ENCODE assay signal across 19 cellular contexts in genomic region chr9:123003467-123003866, GRCh38. TPM values are rescaled to one million over a fixed set of nuclear protein-coding genes. Genes with fewer than 3 reads are reported as not detected.
DNase-seq lines count a peak whose midpoint lies in the region; ATAC-seq and TF ChIP-seq lines count a peak whose summit lies in the region.
"Had no signal": no experiment of that assay in that cellular context is flagged by ENCODE, and none has a peak within 500 bp of the region (broad histone marks: within the 10 kb centered on the region; RNA-seq: fewer than 3 reads in every experiment).

No MANE protein-coding gene starts in this region.

- H3K4me3 ChIP-seq in fibroblast of lung (replicated peaks in 1 of 4; ENCODE audit: control extremely low read depth in 1 of 4, insufficient read depth in 1 of 4, low read depth in 3 of 4, low read length in 4 of 4), result no peak overlapping the region
- H3K4me3 ChIP-seq in sigmoid colon, result no peak overlapping the region
- H3K4me3 ChIP-seq: BLaER1, upper lobe of left lung had no signal

- peaks cover 4% of the 10 kb centered on the region for H3K4me1 ChIP-seq in fibroblast of lung (ENCODE audit: control insufficient read depth, extremely low read depth, insufficient read depth, low read length)
- peaks cover 0 to 24% (median 19%) of the 10 kb centered on the region in 4 donors for H3K4me1 ChIP-seq in sigmoid colon
- H3K4me1 ChIP-seq: BLaER1 had no signal

- H3K36me3 ChIP-seq in fibroblast of lung (ENCODE audit: control insufficient read depth, insufficient read depth, low read length) (no peaks in the 10 kb centered on the region), sigmoid colon (peaks cover 0 to 53% (median 5%) of the 10 kb centered on the region in 4 donors)

- H3K9me3 ChIP-seq in fibroblast of lung (ENCODE audit: control insufficient read depth, insufficient read depth, low read depth, low read length), result no peaks in the 10 kb centered on the region
- no peaks in the 10 kb centered on the region for H3K9me3 ChIP-seq in sigmoid colon
- H3K9me3 ChIP-seq: BLaER1, upper lobe of left lung had no signal

- DNase-seq in EL (peak; percentile 5), fibroblast of lung (ENCODE audit: low read depth in 2 of 2) (peak; percentile 52 to 57), sigmoid colon (no peak), GM13977 (ENCODE audit: low spot score) (no peak), hypothalamus (lab: John Stamatoyannopoulos, UW) (no peak)
- DNase-seq: activated CD8-positive, alpha-beta memory T cell treated with anti-CD3 and anti-CD28 coated beads, Interleukin-2, amount 50 U/mL, for 4 hours; activated naive CD4-positive, alpha-beta T cell treated with anti-CD3 and anti-CD28 coated beads for 36 hours; left colon; MV-4-11; naive thymus-derived CD8-positive, alpha-beta T cell; NCI-H2081; NCI-H69; upper lobe of left lung had no signal

- no peak overlapping the region for H3K9ac ChIP-seq in fibroblast of lung (ENCODE audit: insufficient read depth, low read length)
- H3K9ac ChIP-seq: BLaER1 had no signal

- ATAC-seq in SK-N-SH treated with all-trans-retinoic acid at 6 μM for 48 hours (peak; percentile 70), GM21390 (IDR thresholded peaks at IDR 0.05; ENCODE audit: unreplicated experiment) (no peak), HG03469 (IDR thresholded peaks at IDR 0.05; ENCODE audit: unreplicated experiment) (no peak)
- ATAC-seq: activated CD4-positive, CD25-positive, alpha-beta regulatory T cell treated with anti-CD3 and anti-CD28 coated beads, Interleukin-2, amount 50 U/mL, for 24 hours; left colon; naive thymus-derived CD8-positive, alpha-beta T cell; Panc1 had no signal

- H3K27me3 ChIP-seq in fibroblast of lung (ENCODE audit: control insufficient read depth, insufficient read depth, low read length) (no peaks in the 10 kb centered on the region), sigmoid colon (no peaks in the 10 kb centered on the region)
- H3K27me3 ChIP-seq: BLaER1, upper lobe of left lung had no signal

- in situ Hi-C loops in GM13977 (cut with MboI; ENCODE audit: low pct_unique_long_range_greater_than_20kb, low sequenced_read_pairs, unreplicated experiment), result no loop called here

- no peaks in the 10 kb centered on the region for H4K20me1 ChIP-seq in fibroblast of lung (ENCODE audit: control insufficient read depth, extremely low read depth, insufficient read depth, low read length)
- H4K20me1 ChIP-seq: BLaER1 had no signal

- H3K27ac ChIP-seq in fibroblast of lung (ENCODE audit: insufficient read depth, low read length), result no peak overlapping the region
- H3K27ac ChIP-seq in sigmoid colon, result peak overlapping the region; percentile 59 to 65 (median 62)
- H3K27ac ChIP-seq: BLaER1, upper lobe of left lung had no signal

- H2AFZ ChIP-seq in fibroblast of lung (ENCODE audit: low read length), result no peak overlapping the region

- 96% methylated on average over 2 of the region's 2 CpGs for WGBS in sigmoid colon, 2 donors

- no peak for TF ChIP-seq POLR2A in sigmoid colon (IDR thresholded peaks at IDR 0.05)

- H3K4me2 ChIP-seq in fibroblast of lung (ENCODE audit: extremely low read depth, insufficient read depth, low read length), result no peak overlapping the region
- H3K4me2 ChIP-seq: BLaER1 had no signal

- no peak for TF ChIP-seq CTCF in fibroblast of lung (conservative IDR thresholded peaks at IDR 0.05 in 1 of 2, IDR thresholded peaks at IDR 0.05 in 1 of 2; ENCODE audit: low read depth in 1 of 2, low read length in 2 of 2)
- no peak for TF ChIP-seq CTCF in sigmoid colon (IDR thresholded peaks at IDR 0.05)
- no peak for TF ChIP-seq CTCF in GM13977 (IDR thresholded peaks at IDR 0.05; ENCODE audit: extremely low read depth, insufficient read depth, missing control alignments)

- H3K79me2 ChIP-seq in fibroblast of lung (ENCODE audit: control insufficient read depth, insufficient read depth, low read length), result no peaks in the 10 kb centered on the region

- intact Hi-C loops in sigmoid colon (cut with DNase I), result no loop called here

- TF ChIP-seq EP300 in sigmoid colon (IDR thresholded peaks at IDR 0.05), result no peak

TF ChIP-seq in SK-N-SH treated with all-trans-retinoic acid at 6 μM for 48 hours, 23 proteins besides CTCF, POLR2A, EP300 and RAD21:
- peak; percentile 30; the same call in 1 of the 2 replicates for TF ChIP-seq ISL1 (CRISPR knock-in tag; IDR thresholded peaks at IDR 0.05)
- no peak for TF ChIP-seq SNAI2 (CRISPR knock-in tag; IDR thresholded peaks at IDR 0.05)
- no peak for TF ChIP-seq ARNTL (CRISPR knock-in tag; IDR thresholded peaks at IDR 0.05; ENCODE audit: borderline replicate concordance, low read depth)
- TF ChIP-seq RARB (CRISPR knock-in tag; IDR thresholded peaks at IDR 0.05), result no peak
- TF ChIP-seq CSDC2 (CRISPR knock-in tag; IDR thresholded peaks at IDR 0.05), result no peak
- TF ChIP-seq ESRRG (CRISPR knock-in tag; IDR thresholded peaks at IDR 0.05), result no peak

RNA-seq across cellular contexts. Expression of gene GPR21, which starts 30.0 kb away (rescaled TPM):
- 0.66 and 1.0 TPM in 2 replicates for total RNA-seq in fibroblast of lung
- polyA plus RNA-seq in fibroblast of lung, result 1.2 TPM in 1 of 2 replicates, not detected in the other
- polyA plus RNA-seq in fibroblast of lung (2012), result not detected in 2 replicates
- 1.5 and 5.7 TPM in 2 replicates for polyA minus RNA-seq in fibroblast of lung (ENCODE audit: low replicate concordance)
- total RNA-seq in sigmoid colon, result 1 to 10 TPM in 3 of 4 donors, not detected in 1; 1.4 to 6.1 (median 1.5) TPM
- polyA plus RNA-seq in sigmoid colon, result under 1 TPM in 1 of 3 donors, not detected in 2; 0.34 TPM
- polyA plus RNA-seq: naive thymus-derived CD8-positive, alpha-beta T cell had no signal

Comparison
In these comparisons a context has a peak if more than half of its experiments do, and no peak if none do; other contexts are left out.
1. DNase-seq: peak in EL (single experiment) and fibroblast of lung (2 of 2); none in sigmoid colon (single experiment), GM13977 (single experiment) and hypothalamus (0 of 51).